Comparison of ENCODE assay signal across 1 cellular context in the genomic region with DNA sequence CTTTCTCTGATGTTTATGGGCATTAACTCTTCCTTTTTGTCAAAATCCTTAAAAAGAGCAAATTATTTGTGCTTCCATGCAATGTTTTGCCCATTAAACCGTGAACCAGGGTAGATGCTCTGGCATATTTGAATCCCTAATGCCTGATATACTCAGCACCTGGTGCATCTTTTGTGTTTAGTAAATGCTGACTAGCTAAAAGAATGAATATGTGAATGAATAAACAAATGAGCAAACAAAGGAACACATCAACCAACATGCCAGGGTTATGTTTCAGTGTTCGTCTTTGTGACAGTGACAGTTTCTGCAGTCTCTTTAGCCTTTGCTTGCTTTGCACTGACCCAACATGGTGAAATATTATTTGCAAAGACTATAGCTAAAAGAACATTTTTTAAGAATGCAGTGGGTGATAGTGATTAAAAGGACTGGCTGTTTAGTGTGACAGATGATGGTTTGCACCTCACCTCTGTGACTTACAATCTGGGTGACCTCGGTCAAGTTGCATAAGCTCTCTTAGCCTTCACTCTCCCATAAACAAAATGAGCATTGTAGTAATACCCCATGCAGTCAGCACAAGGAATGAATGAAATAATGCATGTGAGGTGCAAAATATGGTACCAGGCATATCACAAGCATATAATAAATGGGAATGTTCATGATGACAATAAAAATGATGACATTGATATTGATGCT.
A peak's percentile ranks its signal among the peaks of the same experiment; 100 is the strongest.
TF ChIP-seq lines count a peak whose summit lies in the region.

No MANE protein-coding gene starts in this region.

TF ChIP-seq in IMR-90, 13 proteins besides CTCF, POLR2A, EP300 and RAD21:
- TF ChIP-seq MAZ (IDR thresholded peaks at IDR 0.05; ENCODE audit: borderline replicate concordance, low read depth, low read length) (no peak), FOS (IDR thresholded peaks at IDR 0.05; ENCODE audit: low read depth, low read length) (no peak), NFE2L2 (IDR thresholded peaks at IDR 0.05; ENCODE audit: low read depth, low read length) (no peak), MAFK (IDR thresholded peaks at IDR 0.05; ENCODE audit: low read depth, low read length) (peak; percentile 24; the same call in 1 of the 2 replicates), SMC3 (IDR thresholded peaks at IDR 0.05; ENCODE audit: low read depth, low read length) (no peak), CEBPB (IDR thresholded peaks at IDR 0.05; ENCODE audit: low read depth, low read length) (no peak)
- TF ChIP-seq, protein P1, sequence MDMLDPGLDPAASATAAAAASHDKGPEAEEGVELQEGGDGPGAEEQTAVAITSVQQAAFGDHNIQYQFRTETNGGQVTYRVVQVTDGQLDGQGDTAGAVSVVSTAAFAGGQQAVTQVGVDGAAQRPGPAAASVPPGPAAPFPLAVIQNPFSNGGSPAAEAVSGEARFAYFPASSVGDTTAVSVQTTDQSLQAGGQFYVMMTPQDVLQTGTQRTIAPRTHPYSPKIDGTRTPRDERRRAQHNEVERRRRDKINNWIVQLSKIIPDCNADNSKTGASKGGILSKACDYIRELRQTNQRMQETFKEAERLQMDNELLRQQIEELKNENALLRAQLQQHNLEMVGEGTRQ (IDR thresholded peaks at IDR 0.05; ENCODE audit: low read depth, low read length), result no peak
TF ChIP-seq in IMR-90: peak in this region for 1.
